Comparison of ENCODE assay signal across 30 cellular contexts in the genomic region with DNA sequence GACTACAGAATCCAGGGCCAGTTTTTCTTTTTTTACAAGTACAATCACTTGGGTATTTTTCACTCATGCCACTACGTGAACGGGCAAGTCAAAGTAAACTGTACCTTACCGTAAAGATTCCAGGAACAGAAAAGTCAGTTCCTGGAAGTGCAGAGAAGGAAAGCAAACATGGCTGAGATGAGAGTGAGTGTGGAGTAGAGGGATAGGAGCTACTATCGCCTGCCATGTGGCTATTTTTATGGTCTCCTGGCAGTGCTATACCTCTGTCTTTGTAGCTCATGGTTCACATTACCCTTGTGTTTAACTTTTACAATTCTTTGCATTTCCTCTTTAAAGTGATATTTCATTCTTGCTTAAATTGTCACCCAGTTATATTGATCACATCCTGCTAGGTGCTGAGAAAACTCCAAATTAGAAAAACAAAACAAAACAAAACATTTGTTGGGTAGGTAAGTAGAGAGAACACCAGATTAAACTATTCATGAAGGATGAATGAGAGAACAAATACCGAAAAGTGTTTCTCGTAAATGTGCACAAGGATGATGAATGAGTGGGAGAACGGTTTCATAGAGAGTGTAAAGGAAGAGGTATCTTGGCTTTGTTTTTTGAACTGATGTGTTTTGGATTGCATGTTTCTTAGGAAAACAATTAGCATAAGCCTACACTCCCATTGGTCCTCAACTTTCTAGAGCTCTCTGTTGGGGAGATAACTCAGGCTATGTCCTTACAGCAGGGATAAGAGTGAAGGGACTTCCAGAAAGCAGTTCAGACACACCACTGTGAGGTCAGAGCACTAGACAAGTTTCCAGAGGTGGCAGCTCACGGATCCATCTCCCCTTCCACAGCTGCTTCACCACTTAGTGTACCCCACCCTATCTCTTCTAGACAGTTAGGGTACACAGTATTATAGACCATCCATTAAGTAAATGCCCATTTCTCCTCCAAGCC.
"Had no signal": no experiment of that assay in that cellular context is flagged by ENCODE, and none has a peak within 500 bp of the region (broad histone marks: within the 10 kb centered on the region; RNA-seq: fewer than 3 reads in every experiment).

No MANE protein-coding gene starts in this region.

- H3K9me3 ChIP-seq: ascending aorta, sigmoid colon, thyroid gland, upper lobe of left lung, vagina had no signal

- H3K4me3 ChIP-seq: ascending aorta, sigmoid colon, thyroid gland, upper lobe of left lung, vagina had no signal

- H3K4me1 ChIP-seq: ascending aorta, sigmoid colon, thyroid gland, upper lobe of left lung, vagina had no signal

- H3K4me3 Mint-ChIP-seq: activated naive CD4-positive, alpha-beta T cell treated with anti-CD3 and anti-CD28 coated beads, Interleukin-2, amount 10 ng/mL, durations not matched to agents 7 days and 5 days; activated naive CD8-positive, alpha-beta T cell treated with anti-CD3 and anti-CD28 coated beads, Interleukin-2, amount 10 ng/mL, durations not matched to agents 7 days and 5 days; activated T-cell treated with anti-CD3 and anti-CD28 coated beads, Interleukin-2, amount 50 U/mL, for 24 hours; effector memory CD8-positive, alpha-beta T cell; immature natural killer cell; naive thymus-derived CD8-positive, alpha-beta T cell; neural crest cell; stimulated activated effector memory CD8-positive, alpha-beta T cell treated with anti-CD3 and anti-CD28 coated beads, Interleukin-12 subunit alpha, Interleukin-12 subunit beta, amount 100 ng/mL, for 72 hours; stimulated activated naive CD8-positive, alpha-beta T cell treated with anti-CD3 and anti-CD28 coated beads, Interleukin-15, amount 100 ng/mL, for 72 hours; T-helper 2 cell treated with Interferon-gamma antibody and Interleukin-4, amounts not matched to agents 5 μg/mL and 100 μg/mL, for 36 hours had no signal

- H3K9me3 Mint-ChIP-seq: activated naive CD8-positive, alpha-beta T cell treated with anti-CD3 and anti-CD28 coated beads, Interleukin-2, amount 10 ng/mL, durations not matched to agents 7 days and 5 days; activated T-cell treated with anti-CD3 and anti-CD28 coated beads, Interleukin-2, amount 50 U/mL, for 24 hours; effector memory CD8-positive, alpha-beta T cell; immature natural killer cell; naive thymus-derived CD8-positive, alpha-beta T cell; neural crest cell; stimulated activated effector memory CD8-positive, alpha-beta T cell treated with anti-CD3 and anti-CD28 coated beads, Interleukin-12 subunit alpha, Interleukin-12 subunit beta, amount 100 ng/mL, for 72 hours; stimulated activated naive CD8-positive, alpha-beta T cell treated with anti-CD3 and anti-CD28 coated beads, Interleukin-15, amount 100 ng/mL, for 72 hours; T-helper 2 cell treated with Interferon-gamma antibody and Interleukin-4, amounts not matched to agents 5 μg/mL and 100 μg/mL, for 36 hours had no signal

- H3K27me3 Mint-ChIP-seq: activated naive CD4-positive, alpha-beta T cell treated with anti-CD3 and anti-CD28 coated beads, Interleukin-2, amount 10 ng/mL, durations not matched to agents 7 days and 5 days; activated naive CD8-positive, alpha-beta T cell treated with anti-CD3 and anti-CD28 coated beads, Interleukin-2, amount 10 ng/mL, durations not matched to agents 7 days and 5 days had no signal

- H3K27ac ChIP-seq: ascending aorta, brain microvascular endothelial cell, sigmoid colon, thyroid gland, upper lobe of left lung, vagina had no signal

- H3K36me3 Mint-ChIP-seq: activated naive CD4-positive, alpha-beta T cell treated with anti-CD3 and anti-CD28 coated beads, Interleukin-2, amount 10 ng/mL, durations not matched to agents 7 days and 5 days; activated naive CD8-positive, alpha-beta T cell treated with anti-CD3 and anti-CD28 coated beads, Interleukin-2, amount 10 ng/mL, durations not matched to agents 7 days and 5 days; immature natural killer cell; naive thymus-derived CD8-positive, alpha-beta T cell; stimulated activated effector memory CD8-positive, alpha-beta T cell treated with anti-CD3 and anti-CD28 coated beads, Interleukin-12 subunit alpha, Interleukin-12 subunit beta, amount 100 ng/mL, for 72 hours had no signal

- H3K27ac Mint-ChIP-seq: activated naive CD4-positive, alpha-beta T cell treated with anti-CD3 and anti-CD28 coated beads, Interleukin-2, amount 10 ng/mL, durations not matched to agents 7 days and 5 days; activated naive CD8-positive, alpha-beta T cell treated with anti-CD3 and anti-CD28 coated beads, Interleukin-2, amount 10 ng/mL, durations not matched to agents 7 days and 5 days; activated T-cell treated with anti-CD3 and anti-CD28 coated beads, Interleukin-2, amount 50 U/mL, for 24 hours; effector memory CD8-positive, alpha-beta T cell; immature natural killer cell; naive thymus-derived CD8-positive, alpha-beta T cell; stimulated activated effector memory CD8-positive, alpha-beta T cell treated with anti-CD3 and anti-CD28 coated beads, Interleukin-12 subunit alpha, Interleukin-12 subunit beta, amount 100 ng/mL, for 72 hours; stimulated activated naive CD8-positive, alpha-beta T cell treated with anti-CD3 and anti-CD28 coated beads, Interleukin-15, amount 100 ng/mL, for 72 hours; T-helper 2 cell treated with Interferon-gamma antibody and Interleukin-4, amounts not matched to agents 5 μg/mL and 100 μg/mL, for 36 hours had no signal

- DNase-seq: activated CD4-positive, alpha-beta T cell treated with anti-CD3 and anti-CD28 coated beads for 48 hours; activated CD4-positive, alpha-beta T cell treated with anti-CD3 and anti-CD28 coated beads, Interleukin-2, amount 50 U/mL, for 48 hours; activated CD8-positive, alpha-beta memory T cell treated with anti-CD3 and anti-CD28 coated beads, Interleukin-2, amount 50 U/mL, for 48 hours; activated gamma-delta T cell; activated naive CD4-positive, alpha-beta T cell treated with anti-CD3 and anti-CD28 coated beads, Interleukin-2, amount 10 ng/mL, durations not matched to agents 7 days and 5 days; activated naive CD8-positive, alpha-beta T cell treated with anti-CD3 and anti-CD28 coated beads, Interleukin-2, amount 10 ng/mL, durations not matched to agents 7 days and 5 days; activated T-cell treated with anti-CD3 and anti-CD28 coated beads, Interleukin-2, amount 50 U/mL, for 24 hours; brain microvascular endothelial cell; caudate nucleus; cortex of kidney; effector memory CD8-positive, alpha-beta T cell; foreskin fibroblast; head of caudate nucleus; hypothalamus; immature natural killer cell; midbrain; naive thymus-derived CD8-positive, alpha-beta T cell; sigmoid colon; small intestine; stimulated activated CD4-positive, alpha-beta T cell treated with anti-CD3 and anti-CD28 coated beads, Interleukin-4, amount 100 ng/mL, for 24 hours; stimulated activated naive CD8-positive, alpha-beta T cell treated with anti-CD3 and anti-CD28 coated beads, Interleukin-15, amount 100 ng/mL, for 72 hours; substantia nigra; T-helper 1 cell; thyroid gland; upper lobe of left lung had no signal

- H3K36me3 ChIP-seq: ascending aorta, brain microvascular endothelial cell, sigmoid colon, thyroid gland, upper lobe of left lung, vagina had no signal

- FAIRE-seq: small intestine had no signal

- H3K4me1 Mint-ChIP-seq: activated naive CD4-positive, alpha-beta T cell treated with anti-CD3 and anti-CD28 coated beads, Interleukin-2, amount 10 ng/mL, durations not matched to agents 7 days and 5 days; activated naive CD8-positive, alpha-beta T cell treated with anti-CD3 and anti-CD28 coated beads, Interleukin-2, amount 10 ng/mL, durations not matched to agents 7 days and 5 days; immature natural killer cell; naive thymus-derived CD8-positive, alpha-beta T cell; neural crest cell; stimulated activated effector memory CD8-positive, alpha-beta T cell treated with anti-CD3 and anti-CD28 coated beads, Interleukin-12 subunit alpha, Interleukin-12 subunit beta, amount 100 ng/mL, for 72 hours; stimulated activated naive CD8-positive, alpha-beta T cell treated with anti-CD3 and anti-CD28 coated beads, Interleukin-15, amount 100 ng/mL, for 72 hours had no signal

- H3K27me3 ChIP-seq: ascending aorta, brain microvascular endothelial cell, sigmoid colon, thyroid gland, upper lobe of left lung, vagina had no signal

- ATAC-seq: effector memory CD8-positive, alpha-beta T cell; naive thymus-derived CD8-positive, alpha-beta T cell; stimulated activated effector memory CD8-positive, alpha-beta T cell treated with anti-CD3 and anti-CD28 coated beads, Interleukin-12 subunit alpha, Interleukin-12 subunit beta, amount 100 ng/mL, for 72 hours; stimulated activated naive CD8-positive, alpha-beta T cell treated with anti-CD3 and anti-CD28 coated beads, Interleukin-15, amount 100 ng/mL, for 72 hours had no signal
